ENCODE assay signal across 1 cellular context in genomic region chr11:64185323-64186204, GRCh38.
TF ChIP-seq lines count a peak whose summit lies in the region.

TSS of gene STIP1 (plus strand) at chr11:64186171. CDS start at chr11:64186262, 91 bp downstream.

TF ChIP-seq in HepG2, 621 proteins besides CTCF, POLR2A, EP300 and RAD21 (continued from another document and continues in another):
- TF ChIP-seq ZNF558 (CRISPR knock-in tag; IDR thresholded peaks at IDR 0.05; ENCODE audit: borderline replicate concordance) (peak; percentile 99), ZHX2 (IDR thresholded peaks at IDR 0.05; ENCODE audit: low read depth) (0 out of 2 replicates have a peak, but pooled peaks have one; percentile 26), ZHX2 (CRISPR knock-in tag; IDR thresholded peaks at IDR 0.05; ENCODE audit: borderline replicate concordance) (peak; percentile 43; the same call in 1 of the 2 replicates), KDM3A (CRISPR knock-in tag; IDR thresholded peaks at IDR 0.05; ENCODE audit: low read depth) (peak; percentile 50; the same call in 1 of the 2 replicates), RORA (CRISPR knock-in tag; IDR thresholded peaks at IDR 0.05) (no peak), FOXK1 (CRISPR knock-in tag; IDR thresholded peaks at IDR 0.05; ENCODE audit: borderline replicate concordance, low read depth) (peak; percentile 30; the same call in 1 of the 2 replicates), IRF1 (CRISPR knock-in tag; IDR thresholded peaks at IDR 0.05; ENCODE audit: low read depth) (peak; percentile 88; the same call in 1 of the 2 replicates), ZNF646 (CRISPR knock-in tag; IDR thresholded peaks at IDR 0.05) (no peak), ZNF766 (CRISPR knock-in tag; IDR thresholded peaks at IDR 0.05; ENCODE audit: borderline replicate concordance) (peak; percentile 47), JUND (CRISPR knock-in tag; IDR thresholded peaks at IDR 0.05) (no peak), ZMYM2 (CRISPR knock-in tag; IDR thresholded peaks at IDR 0.05) (0 out of 2 replicates have a peak, but pooled peaks have one; percentile 74), TIGD3 (CRISPR knock-in tag; IDR thresholded peaks at IDR 0.05; ENCODE audit: borderline replicate concordance) (peak; percentile 90; the same call in 1 of the 2 replicates), PAX8 (CRISPR knock-in tag; IDR thresholded peaks at IDR 0.05; ENCODE audit: borderline replicate concordance) (no peak), ZNF160 (CRISPR knock-in tag; IDR thresholded peaks at IDR 0.05) (peak; percentile 79), POLR2AphosphoS2 (IDR thresholded peaks at IDR 0.05; ENCODE audit: low read depth, low read length) (peak; percentile 48; the same call in 1 of the 2 replicates), TCF12 (IDR thresholded peaks at IDR 0.05) (no peak), TCF12 (CRISPR knock-in tag; IDR thresholded peaks at IDR 0.05) (peak; percentile 68; the same call in 1 of the 2 replicates), PRDM10 (CRISPR knock-in tag; IDR thresholded peaks at IDR 0.05; ENCODE audit: low read depth) (peak; percentile 14; the same call in 1 of the 2 replicates), ZNF737 (CRISPR knock-in tag; IDR thresholded peaks at IDR 0.05; ENCODE audit: borderline replicate concordance) (peak; percentile 99), ZNF3 (CRISPR knock-in tag; IDR thresholded peaks at IDR 0.05) (peak; percentile 41; the same call in 1 of the 2 replicates), RXRA (CRISPR knock-in tag; IDR thresholded peaks at IDR 0.05) (peak; percentile 81), PLRG1 (conservative IDR thresholded peaks at IDR 0.05) (no peak), ZMAT5 (CRISPR knock-in tag; IDR thresholded peaks at IDR 0.05; ENCODE audit: borderline replicate concordance, low read depth) (no peak), ZNF276 (CRISPR knock-in tag; IDR thresholded peaks at IDR 0.05; ENCODE audit: low read depth) (peak; percentile 89), HDAC6 (IDR thresholded peaks at IDR 0.05; ENCODE audit: low read depth, low read length) (no peak), MBNL3 (CRISPR knock-in tag; conservative IDR thresholded peaks at IDR 0.05) (no peak), ETV6 (CRISPR knock-in tag; conservative IDR thresholded peaks at IDR 0.05) (peak; percentile 86; the same call in 1 of the 2 replicates), ZBTB38 (CRISPR knock-in tag; IDR thresholded peaks at IDR 0.05) (peak; percentile 84), CREM (IDR thresholded peaks at IDR 0.05) (peak; percentile 87), CREM (CRISPR knock-in tag; IDR thresholded peaks at IDR 0.05) (no peak), PHF8 (CRISPR knock-in tag; IDR thresholded peaks at IDR 0.05) (peak; percentile 91), ZNF639 (CRISPR knock-in tag; conservative IDR thresholded peaks at IDR 0.05) (0 out of 2 replicates have a peak, but pooled peaks have one; percentile 35), ZFP62 (CRISPR knock-in tag; IDR thresholded peaks at IDR 0.05) (no peak), ATF4 (CRISPR knock-in tag; IDR thresholded peaks at IDR 0.05) (peak in 1 of 2 experiments; percentile 70; a peak in 1 of 4 replicates), ZFX (CRISPR knock-in tag; IDR thresholded peaks at IDR 0.05; ENCODE audit: low read depth) (peak; percentile 98)
